22 cellular contexts compared by ENCODE assay signal in genomic region chr12:18886962-18887361, GRCh38.
"Had no signal": no experiment of that assay in that cellular context is flagged by ENCODE, and none has a peak within 500 bp of the region (broad histone marks: within the 10 kb centered on the region; RNA-seq: fewer than 3 reads in every experiment).

No MANE protein-coding gene starts in this region.

- H3K27ac ChIP-seq: body of pancreas, colonic mucosa, dorsolateral prefrontal cortex, left lung, tibial artery had no signal

- H3K27me3 ChIP-seq: body of pancreas, colonic mucosa, dorsolateral prefrontal cortex, left lung, tibial artery had no signal

- H3K4me1 ChIP-seq: body of pancreas, colonic mucosa, left lung, tibial artery had no signal

- H3K4me3 ChIP-seq: body of pancreas, colonic mucosa, dorsolateral prefrontal cortex, left lung, tibial artery had no signal

- H3K9me3 ChIP-seq: body of pancreas, colonic mucosa, left lung, tibial artery had no signal

- DNase-seq: activated CD4-positive, alpha-beta memory T cell treated with anti-CD3 and anti-CD28 coated beads, Interleukin-2, amount 10 ng/mL, durations not matched to agents 7 days and 5 days; activated CD4-positive, alpha-beta T cell treated with anti-CD3 and anti-CD28 coated beads, Interleukin-2, amount 10 ng/mL, durations not matched to agents 24 days and 14 days; activated effector memory CD4-positive, alpha-beta T cell treated with anti-CD3 and anti-CD28 coated beads, Interleukin-2, amount 50 U/mL, for 16 hours; activated naive CD4-positive, alpha-beta T cell treated with anti-CD3 and anti-CD28 coated beads, Interleukin-2, amount 50 U/mL, for 16 hours; activated naive CD8-positive, alpha-beta T cell treated with anti-CD3 and anti-CD28 coated beads, Interleukin-2, amount 50 U/mL, for 24 hours; activated T-cell treated with anti-CD3 and anti-CD28 coated beads for 4 hours; anterior cingulate cortex; body of pancreas; central memory CD4-positive, alpha-beta T cell; colonic mucosa; dorsolateral prefrontal cortex; foreskin fibroblast; kidney; left lung; mammary epithelial cell; natural killer cell; stimulated activated CD4-positive, alpha-beta T cell treated with anti-CD3 and anti-CD28 coated beads, Interleukin-2, amount 100 ng/mL, for 24 hours; stimulated activated naive CD8-positive, alpha-beta T cell treated with anti-CD3 and anti-CD28 coated beads, Interleukin-15, amount 100 ng/mL, for 72 hours; SW 1271; T-helper 17 cell; tibial artery had no signal

- ATAC-seq: activated naive CD8-positive, alpha-beta T cell treated with anti-CD3 and anti-CD28 coated beads, Interleukin-2, amount 50 U/mL, for 24 hours; body of pancreas; left lung; natural killer cell; stimulated activated effector memory CD8-positive, alpha-beta T cell treated with anti-CD3 and anti-CD28 coated beads, Interleukin-12 subunit alpha, Interleukin-12 subunit beta, amount 100 ng/mL, for 72 hours; stimulated activated naive CD8-positive, alpha-beta T cell treated with anti-CD3 and anti-CD28 coated beads, Interleukin-15, amount 100 ng/mL, for 72 hours; T-helper 17 cell had no signal

- H3K36me3 ChIP-seq: colonic mucosa, left lung, tibial artery had no signal
